In genomic region chr7:21579341-21580072, GRCh38 we compare ENCODE assay signal across 10 cellular contexts. TPM values are rescaled to one million over a fixed set of nuclear protein-coding genes. Genes with fewer than 3 reads are reported as not detected.
DNase-seq lines count a peak whose midpoint lies in the region; ATAC-seq and TF ChIP-seq lines count a peak whose summit lies in the region.
"Had no signal": no experiment of that assay in that cellular context is flagged by ENCODE, and none has a peak within 500 bp of the region (broad histone marks: within the 10 kb centered on the region; RNA-seq: fewer than 3 reads in every experiment).

No MANE protein-coding gene starts in this region.

- no peak overlapping the region for H3K4me3 ChIP-seq in epithelial cell of esophagus (ENCODE audit: low read length)
- no peak overlapping the region for H3K4me3 ChIP-seq in suprapubic skin
- H3K4me3 ChIP-seq: coronary artery had no signal

- peaks cover 4% of the 10 kb centered on the region for H3K4me1 Mint-ChIP-seq in activated T-cell treated with anti-CD3 and anti-CD28 coated beads, Interleukin-2, amount 50 U/mL, for 24 hours (ENCODE audit: low read depth)
- H3K4me1 Mint-ChIP-seq in naive thymus-derived CD8-positive, alpha-beta T cell, result no peaks in the 10 kb centered on the region
- peaks cover 6% of the 10 kb centered on the region for H3K4me1 Mint-ChIP-seq in activated T-helper 2 cell treated with anti-CD3 and anti-CD28 coated beads, Interferon-gamma antibody, Interleukin-2, Interleukin-4, amounts not matched to agents 10 μg/mL and 5 μg/mL and 100 μg/mL, durations not matched to agents 14 hours and 24 hours and 36 hours (ENCODE audit: low read depth)

- intact Hi-C loops in activated T-helper 2 cell treated with anti-CD3 and anti-CD28 coated beads, Interferon-gamma antibody, Interleukin-2, Interleukin-4, amounts not matched to agents 10 μg/mL and 5 μg/mL and 100 μg/mL, durations not matched to agents 14 hours and 24 hours and 36 hours (cut with micrococcal nuclease), result no loop called here

- peaks cover 10% of the 10 kb centered on the region for H3K9me3 Mint-ChIP-seq in activated T-cell treated with anti-CD3 and anti-CD28 coated beads, Interleukin-2, amount 50 U/mL, for 24 hours
- peaks cover 0 to 18% (median 10%) of the 10 kb centered on the region in 9 donors for H3K9me3 Mint-ChIP-seq in naive thymus-derived CD8-positive, alpha-beta T cell
- peaks cover 6% of the 10 kb centered on the region for H3K9me3 Mint-ChIP-seq in activated T-helper 2 cell treated with anti-CD3 and anti-CD28 coated beads, Interferon-gamma antibody, Interleukin-2, Interleukin-4, amounts not matched to agents 10 μg/mL and 5 μg/mL and 100 μg/mL, durations not matched to agents 14 hours and 24 hours and 36 hours

- ATAC-seq in HG03558 (IDR thresholded peaks at IDR 0.05; ENCODE audit: extremely low read depth, unreplicated experiment), result peak; percentile 26
- no peak for ATAC-seq in naive thymus-derived CD8-positive, alpha-beta T cell

- H3K27ac ChIP-seq in suprapubic skin, result peak overlapping the region; percentile 57

- no peaks in the 10 kb centered on the region for H3K36me3 Mint-ChIP-seq in activated T-cell treated with anti-CD3 and anti-CD28 coated beads, Interleukin-2, amount 50 U/mL, for 24 hours (ENCODE audit: low read depth)
- peaks cover 0 to 9% (median 0%) of the 10 kb centered on the region in 3 donors for H3K36me3 Mint-ChIP-seq in naive thymus-derived CD8-positive, alpha-beta T cell
- peaks cover 6% of the 10 kb centered on the region for H3K36me3 Mint-ChIP-seq in activated T-helper 2 cell treated with anti-CD3 and anti-CD28 coated beads, Interferon-gamma antibody, Interleukin-2, Interleukin-4, amounts not matched to agents 10 μg/mL and 5 μg/mL and 100 μg/mL, durations not matched to agents 14 hours and 24 hours and 36 hours (ENCODE audit: low read depth)

- H3K4me1 ChIP-seq in suprapubic skin, result peaks cover 9% of the 10 kb centered on the region

- TF ChIP-seq CTCF in epithelial cell of esophagus (IDR thresholded peaks at IDR 0.05; ENCODE audit: insufficient read depth, low read depth, low read length, missing control alignments) (no peak), suprapubic skin (IDR thresholded peaks at IDR 0.05) (no peak)

- POLR2A ChIA-PET in naive thymus-derived CD8-positive, alpha-beta T cell (lab: Charles Lee), result no interaction called here

- WGBS in suprapubic skin, result 68% methylated on average over 4 of the region's 4 CpGs

- no peaks in the 10 kb centered on the region for H3K27me3 ChIP-seq in suprapubic skin

- H3K27me3 Mint-ChIP-seq in activated T-cell treated with anti-CD3 and anti-CD28 coated beads, Interleukin-2, amount 50 U/mL, for 24 hours, result peaks cover 5% of the 10 kb centered on the region
- peaks cover 2 to 14% (median 9%) of the 10 kb centered on the region in 5 donors for H3K27me3 Mint-ChIP-seq in naive thymus-derived CD8-positive, alpha-beta T cell
- no peaks in the 10 kb centered on the region for H3K27me3 Mint-ChIP-seq in activated T-helper 2 cell treated with anti-CD3 and anti-CD28 coated beads, Interferon-gamma antibody, Interleukin-2, Interleukin-4, amounts not matched to agents 10 μg/mL and 5 μg/mL and 100 μg/mL, durations not matched to agents 14 hours and 24 hours and 36 hours (ENCODE audit: low read depth)

- peak overlapping the region; percentile 14 for H3K27ac Mint-ChIP-seq in activated T-cell treated with anti-CD3 and anti-CD28 coated beads, Interleukin-2, amount 50 U/mL, for 24 hours
- peak overlapping the region in 1 of 10 donors; percentile 60 for H3K27ac Mint-ChIP-seq in naive thymus-derived CD8-positive, alpha-beta T cell
- H3K27ac Mint-ChIP-seq in activated T-helper 2 cell treated with anti-CD3 and anti-CD28 coated beads, Interferon-gamma antibody, Interleukin-2, Interleukin-4, amounts not matched to agents 10 μg/mL and 5 μg/mL and 100 μg/mL, durations not matched to agents 14 hours and 24 hours and 36 hours, result no peak overlapping the region

- H3K4me3 Mint-ChIP-seq in activated T-cell treated with anti-CD3 and anti-CD28 coated beads, Interleukin-2, amount 50 U/mL, for 24 hours, result no peak overlapping the region
- no peak overlapping the region for H3K4me3 Mint-ChIP-seq in naive thymus-derived CD8-positive, alpha-beta T cell
- H3K4me3 Mint-ChIP-seq in activated T-helper 2 cell treated with anti-CD3 and anti-CD28 coated beads, Interferon-gamma antibody, Interleukin-2, Interleukin-4, amounts not matched to agents 10 μg/mL and 5 μg/mL and 100 μg/mL, durations not matched to agents 14 hours and 24 hours and 36 hours (ENCODE audit: low read depth), result no peak overlapping the region

- DNase-seq in activated T-cell treated with anti-CD3 and anti-CD28 coated beads, Interleukin-2, amount 50 U/mL, for 24 hours, result no peak
- DNase-seq in activated T-cell treated with anti-CD3 and anti-CD28 coated beads, Interleukin-2, amount 50 U/mL, for 48 hours, result no peak
- DNase-seq in epithelial cell of esophagus (ENCODE audit: low read depth) (peak; percentile 55), suprapubic skin (ENCODE audit: low spot score in 2 of 2) (no peak), NCI-H446 (lab: John Stamatoyannopoulos, UW) (no peak)
- DNase-seq in naive thymus-derived CD8-positive, alpha-beta T cell, result no peak
- DNase-seq in activated T-helper 2 cell treated with anti-CD3 and anti-CD28 coated beads, Interferon-gamma antibody, Interleukin-2, Interleukin-4, amounts not matched to agents 10 μg/mL and 5 μg/mL and 100 μg/mL, durations not matched to agents 14 hours and 24 hours and 36 hours (ENCODE audit: low spot score), result no peak
- DNase-seq: NCI-H1092 treated with DMSO at 0.1 percent for 48 hours had no signal

- no peaks in the 10 kb centered on the region for H3K9me3 ChIP-seq in suprapubic skin

- no peak for TF ChIP-seq POLR2A in suprapubic skin (IDR thresholded peaks at IDR 0.05)

- no peak for TF ChIP-seq EP300 in suprapubic skin (IDR thresholded peaks at IDR 0.05)

- H3K36me3 ChIP-seq in suprapubic skin, result no peaks in the 10 kb centered on the region

RNA-seq across cellular contexts. Expression of gene DNAH11, which starts 36.7 kb away (rescaled TPM):
- total RNA-seq in suprapubic skin, result 10 to 100 TPM in 1 of 4 donors, 1 to 10 TPM in 2, under 1 TPM in 1; 0.57 to 48.3 (median 1.8) TPM
- under 1 TPM; 0.19 to 0.44 TPM for total RNA-seq in naive thymus-derived CD8-positive, alpha-beta T cell
- polyA plus RNA-seq in naive thymus-derived CD8-positive, alpha-beta T cell, result under 1 TPM in 1 of 3 donors, not detected in 2; 0.23 TPM
- 2.0 and 3.7 TPM in 2 replicates for total RNA-seq in activated T-helper 2 cell treated with anti-CD3 and anti-CD28 coated beads, Interferon-gamma antibody, Interleukin-2, Interleukin-4, amounts not matched to agents 10 μg/mL and 5 μg/mL and 100 μg/mL, durations not matched to agents 14 hours and 24 hours and 36 hours
